Comparison of ENCODE assay signal across 8 cellular contexts in the genomic region with DNA sequence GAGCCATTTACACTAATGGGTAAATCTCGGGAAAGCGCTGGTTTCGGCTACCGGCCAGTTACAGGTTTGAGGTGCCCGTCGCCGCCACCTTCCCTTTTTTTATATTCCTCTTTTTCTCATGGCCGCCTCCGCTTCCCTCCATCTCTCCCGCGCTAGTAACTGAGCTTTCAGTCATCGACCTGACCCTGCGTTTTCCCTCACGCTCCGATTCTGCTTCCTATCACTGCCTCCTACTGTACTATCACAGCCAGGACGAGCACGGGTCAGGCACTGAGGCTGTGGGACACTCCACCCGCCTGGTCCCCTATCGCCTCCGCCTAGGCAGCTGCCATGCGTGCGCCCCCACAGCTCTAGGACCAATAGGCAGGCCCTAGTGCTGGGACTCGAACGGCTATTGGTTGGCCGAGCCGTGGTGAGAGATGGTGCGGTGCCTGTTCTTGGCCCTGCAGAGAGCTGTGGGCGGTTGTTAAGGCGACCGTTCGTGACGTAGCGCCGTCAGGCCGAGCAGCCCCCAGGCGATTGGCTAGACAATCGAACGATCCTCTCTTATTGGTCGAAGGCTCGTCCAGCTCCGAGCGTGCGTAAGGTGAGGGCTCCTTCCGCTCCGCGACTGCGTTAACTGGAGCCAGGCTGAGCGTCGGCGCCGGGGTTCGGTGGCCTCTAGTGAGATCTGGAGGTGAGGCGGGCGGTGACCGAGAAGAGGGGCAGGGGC. TPM values are rescaled to one million over a fixed set of nuclear protein-coding genes. Genes with fewer than 3 reads are reported as not detected.
DNase-seq lines count a peak whose midpoint lies in the region; ATAC-seq and TF ChIP-seq lines count a peak whose summit lies in the region.

A gene (plus strand): TSS at position 596 of the 712 bp plus-strand sequence. CDS start 5,386 bp downstream, outside the sequence.

- no peak within 1 kb of the TSS for H3K27ac Mint-ChIP-seq in activated B cell treated with CpG ODN at 0.5 μM for 24 hours

- peak; percentile 99 for ATAC-seq in GM18909 (IDR thresholded peaks at IDR 0.05; ENCODE audit: poor library complexity, unreplicated experiment)
- ATAC-seq in HG03175 (IDR thresholded peaks at IDR 0.05; ENCODE audit: unreplicated experiment): peak; percentile 99
- peak; percentile 95 for ATAC-seq in activated B cell treated with CpG ODN at 0.5 μM for 24 hours (ENCODE audit: low read depth)

- no peaks in the 10 kb centered on the region for H3K9me3 Mint-ChIP-seq in activated B cell treated with CpG ODN at 0.5 μM for 24 hours

- peak within 1 kb of the TSS; percentile 83 for H3K4me3 ChIP-seq in AG09309 (ENCODE audit: control insufficient read depth, low read depth, low read length)

- POLR2A ChIA-PET in activated B cell treated with CpG ODN at 0.5 μM for 24 hours (lab: Charles Lee): interaction anchor here (0.5 to 1.9 kb wide), 19 partner anchors 9 to 570 kb away, joined by 3 to 31 read pairs (median 5); a partner anchor contains a TSS

- peaks cover 20% of the 10 kb centered on the region for H3K36me3 Mint-ChIP-seq in activated B cell treated with CpG ODN at 0.5 μM for 24 hours (ENCODE audit: low read depth)

- intact Hi-C loops in activated B cell treated with CpG ODN at 0.5 μM for 24 hours (cut with micrococcal nuclease): loop anchor here (1.0 to 5.0 kb wide), 13 partner anchors 99 to 1769 kb away; a partner anchor contains a TSS

- TF ChIP-seq CTCF in AG09309 (IDR thresholded peaks at IDR 0.05; ENCODE audit: control insufficient read depth, insufficient read depth, low read depth, low read length, missing control alignments): peak; percentile 20
- no peak for TF ChIP-seq CTCF in activated B cell treated with CpG ODN at 0.5 μM for 24 hours (IDR thresholded peaks at IDR 0.05)

- H3K4me3 Mint-ChIP-seq in activated B cell treated with CpG ODN at 0.5 μM for 24 hours: no peak within 1 kb of the TSS

- H3K27me3 Mint-ChIP-seq in activated B cell treated with CpG ODN at 0.5 μM for 24 hours: no peaks in the 10 kb centered on the region

- CTCF ChIA-PET in activated B cell treated with CpG ODN at 0.5 μM for 24 hours (lab: Charles Lee): interaction anchor here (0.6 to 1.9 kb wide), 5 partner anchors 100 to 570 kb away, joined by 3 to 20 read pairs (median 4); a partner anchor contains a TSS

- H3K4me1 Mint-ChIP-seq in activated B cell treated with CpG ODN at 0.5 μM for 24 hours: peaks cover 30% of the 10 kb centered on the region

- DNase-seq in AG09309 (ENCODE audit: low read depth) (peak; percentile 98), NCI-H226 (peak; percentile 100), activated B cell treated with CpG ODN at 0.5 μM for 24 hours (peak; percentile 89), inferior parietal cortex (ENCODE audit: extremely low spot score) (peak; percentile 99)
- DNase-seq in central memory CD4-positive, alpha-beta T cell: peak; percentile 96
- DNase-seq in stimulated activated CD4-positive, alpha-beta T cell treated with anti-CD3 and anti-CD28 coated beads, Interleukin-12 subunit alpha, Interleukin-12 subunit beta, amount 100 ng/mL, for 24 hours (ENCODE audit: low read depth in 2 of 2): peak; percentile 94 to 95

RNA-seq across cellular contexts. Expression of the gene that starts here (rescaled TPM):
- total RNA-seq in activated B cell treated with CpG ODN at 0.5 μM for 24 hours: 105 and 131 TPM in 2 replicates

Comparison
In these comparisons a context has a peak if more than half of its experiments do, and no peak if none do; other contexts are left out.
1. Peak in every context shown above with its lines: DNase-seq, ATAC-seq and H3K4me3 ChIP-seq.